Comparison of ENCODE assay signal across 12 cellular contexts in the genomic region with DNA sequence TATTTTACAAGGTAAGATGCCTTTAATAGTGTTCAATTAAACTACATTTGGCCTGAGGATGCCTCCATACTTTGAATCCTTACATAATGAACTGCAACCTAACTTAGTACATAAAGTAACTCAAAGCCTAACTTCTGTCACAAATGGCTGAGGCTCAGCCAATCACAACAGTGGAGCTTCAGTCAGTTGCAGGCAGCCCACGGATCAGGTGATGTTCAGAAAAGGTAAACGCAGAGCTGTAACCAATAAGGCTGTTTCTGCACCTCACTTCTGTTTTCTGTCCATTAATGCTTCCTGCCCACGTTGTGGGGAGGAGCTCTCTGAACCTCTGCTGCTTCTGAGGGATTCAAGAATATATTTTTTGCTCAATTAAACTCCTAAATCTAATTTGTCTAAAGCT.
DNase-seq lines count a peak whose midpoint lies in the region; ATAC-seq, FAIRE-seq and TF ChIP-seq lines count a peak whose summit lies in the region.
"Had no signal": no experiment of that assay in that cellular context is flagged by ENCODE, and none has a peak within 500 bp of the region (broad histone marks: within the 10 kb centered on the region; RNA-seq: fewer than 3 reads in every experiment).

No MANE protein-coding gene starts in this region.

- in situ Hi-C loops in SK-MEL-5 (cut with HindIII; ENCODE audit: low pct_unique_long_range_greater_than_20kb, low sequenced_read_pairs), result no loop called here

- H3K9me3 ChIP-seq in upper lobe of left lung (no peaks in the 10 kb centered on the region), kidney (ENCODE audit: control insufficient read depth in 1 of 2, low read length in 2 of 2) (no peaks in the 10 kb centered on the region)
- H3K9me3 ChIP-seq: SJCRH30, thoracic aorta had no signal

- TF ChIP-seq CTCF in GM10248 (IDR thresholded peaks at IDR 0.05; ENCODE audit: control extremely low read depth, extremely low read depth, low read depth, missing control alignments), result no peak
- no peak for TF ChIP-seq CTCF in upper lobe of left lung (IDR thresholded peaks at IDR 0.05)
- TF ChIP-seq CTCF in kidney (IDR thresholded peaks at IDR 0.05; ENCODE audit: borderline replicate concordance, extremely low read depth, insufficient read depth), result no peak

- TF ChIP-seq POLR2A in upper lobe of left lung (IDR thresholded peaks at IDR 0.05), result no peak

- H3K9ac ChIP-seq in kidney (ENCODE audit: low read length in 2 of 2), result no peak overlapping the region

- 44 to 48% methylated on average over 3 of the region's 3 CpGs for WGBS in upper lobe of left lung, 2 donors

- H3K27ac ChIP-seq in upper lobe of left lung (no peak overlapping the region), kidney (ENCODE audit: low read depth in 2 of 2, low read length in 2 of 2) (no peak overlapping the region)
- H3K27ac ChIP-seq: SJCRH30, thoracic aorta had no signal

- DNase-seq in GM10248 (ENCODE audit: extremely low spot score) (peak; percentile 13), GM19239 (ENCODE audit: insufficient read length, low spot score) (peak; percentile 8), SK-MEL-5 (ENCODE audit: low read depth, low spot score) (peak; percentile 7), upper lobe of left lung (no peak), 8988T (no peak), kidney (no peak)
- DNase-seq: EL, KBM-7 had no signal

- H3K4me1 ChIP-seq in upper lobe of left lung (no peaks in the 10 kb centered on the region), kidney (ENCODE audit: control insufficient read depth in 1 of 2, insufficient read depth in 1 of 2, low read depth in 1 of 2, low read length in 2 of 2) (no peaks in the 10 kb centered on the region)
- H3K4me1 ChIP-seq: SJCRH30 had no signal

- H3K36me3 ChIP-seq in upper lobe of left lung, result no peaks in the 10 kb centered on the region
- no peaks in the 10 kb centered on the region for H3K36me3 ChIP-seq in kidney (ENCODE audit: control insufficient read depth in 1 of 2, insufficient read depth in 2 of 2, low read length in 2 of 2)
- H3K36me3 ChIP-seq: SJCRH30, thoracic aorta had no signal

- peak; percentile 88 for FAIRE-seq in GM19239 (lab: Jason Lieb, UNC)
- no peak for FAIRE-seq in kidney (lab: Jason Lieb, UNC)

- H3K4me3 ChIP-seq in upper lobe of left lung, result no peak overlapping the region
- no peak overlapping the region for H3K4me3 ChIP-seq in kidney (ENCODE audit: low read length in 2 of 2)
- H3K4me3 ChIP-seq: SJCRH30, thoracic aorta had no signal

- no peak for TF ChIP-seq EP300 in upper lobe of left lung (IDR thresholded peaks at IDR 0.05)

- CTCF ChIA-PET in GM10248 (lab: Yijun Ruan, JAX), result interaction anchor here (0.7 to 1.1 kb wide), 4 partner anchors 34 to 141 kb away, joined by 3 to 6 read pairs (median 4); no protein-coding TSS in a partner anchor

- ATAC-seq in HG02938 (IDR thresholded peaks at IDR 0.05; ENCODE audit: unreplicated experiment) (peak; percentile 95), upper lobe of left lung (ENCODE audit: low FRiP score in 2 of 2) (no peak), GM18861 (IDR thresholded peaks at IDR 0.05; ENCODE audit: unreplicated experiment) (no peak)

- POLR2A ChIA-PET in GM10248 (lab: Yijun Ruan, JAX), result no interaction called here

- intact Hi-C loops in kidney (cut with DNase I), result no loop called here

- no peaks in the 10 kb centered on the region for H3K27me3 ChIP-seq in upper lobe of left lung
- H3K27me3 ChIP-seq: SJCRH30 had no signal

Comparison
In these comparisons a context has a peak if more than half of its experiments do, and no peak if none do; other contexts are left out.
1. DNase-seq: peak in GM10248 (single experiment), GM19239 (single experiment) and SK-MEL-5 (single experiment); none in upper lobe of left lung (0 of 2), 8988T (single experiment) and kidney (single experiment).